Comparison of ENCODE assay signal across 22 cellular contexts in the genomic region with DNA sequence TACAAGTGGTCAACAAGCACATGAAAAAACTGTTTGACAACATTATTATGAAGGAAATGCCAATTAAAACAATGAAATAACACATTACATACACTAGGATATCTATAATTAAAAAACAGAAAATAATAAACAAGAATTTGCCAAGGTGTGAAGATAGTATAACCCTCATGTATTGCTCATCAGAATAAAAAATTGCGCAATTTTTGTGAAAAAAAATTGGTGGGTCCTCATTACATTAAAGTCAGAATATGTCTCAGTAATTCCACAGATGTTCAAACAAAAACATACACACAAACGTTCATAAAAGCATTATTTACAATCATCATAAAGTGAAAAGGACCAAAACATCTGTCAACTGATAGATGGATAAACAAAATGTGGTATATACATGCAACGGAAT.
A peak's percentile ranks its signal among the peaks of the same experiment; 100 is the strongest.
DNase-seq lines count a peak whose midpoint lies in the region; ATAC-seq, FAIRE-seq and TF ChIP-seq lines count a peak whose summit lies in the region.
"Had no signal": no experiment of that assay in that cellular context is flagged by ENCODE, and none has a peak within 500 bp of the region (broad histone marks: within the 10 kb centered on the region; RNA-seq: fewer than 3 reads in every experiment).

No MANE protein-coding gene starts in this region.

- POLR2A ChIA-PET in IMR-90 (lab: Charles Lee; ENCODE audit: unreplicated experiment) = no interaction called here
- POLR2A ChIA-PET in K562 (lab: Yijun Ruan, JAX) = no interaction called here
- POLR2A ChIA-PET in H1 (lab: Charles Lee; ENCODE audit: partially characterized antibody) = no interaction called here

- no peak overlapping the region for H2BK15ac ChIP-seq in IMR-90 (ENCODE audit: low read depth, low read length)
- H2BK15ac ChIP-seq in H1 (ENCODE audit: low read length) = no peak overlapping the region

- BruUV-seq in IMR-90 (replicated peaks; lab: Mats Ljungman, UMichigan) (no TSS peak), K562 (replicated peaks; lab: Mats Ljungman, UMichigan) (no TSS peak)

- in situ Hi-C loops in IMR-90 (cut with MboI; ENCODE audit: low sequenced_read_pairs) = loop anchor here (25.0 kb wide), 1 partner anchor 93 kb away; no protein-coding TSS in a partner anchor
- in situ Hi-C loops in K562 (cut with MboI) = no loop called here

- H2BK120ac ChIP-seq in IMR-90 (ENCODE audit: low read depth, low read length) (no peak overlapping the region), H1 (replicated peaks; ENCODE audit: low read depth, low read length) (no peak overlapping the region)

- no CpG with 5 or more reads among the region's 3 CpGs for WGBS in IMR-90 (ENCODE audit: extremely low coverage in 2 of 2, insufficient read length in 1 of 2), 2 experiments
- WGBS in K562 (ENCODE audit: insufficient coverage, low coverage, missing lambda C conversion rate) = 0% methylated on average over 3 of the region's 3 CpGs
- WGBS in H1 (ENCODE audit: extremely low coverage in 1 of 2, insufficient coverage in 1 of 2, insufficient read length in 1 of 2, insufficient replicate concordance in 2 of 2, low coverage in 1 of 2, low lambda C conversion rate in 2 of 2, missing lambda C conversion rate in 1 of 2), 2 experiments = 90% methylated on average over 3 of the region's 3 CpGs; no CpG with 5 or more reads in 1 of the 2 experiments
- 42 to 44% methylated on average over 3 of the region's 3 CpGs for WGBS in pancreas, 2 donors

- H3K36me3 ChIP-seq in IMR-90 (ENCODE audit: control insufficient read depth, insufficient read depth, low read length) = no peaks in the 10 kb centered on the region
- no peaks in the 10 kb centered on the region for H3K36me3 ChIP-seq in K562 (ENCODE audit: control insufficient read depth, insufficient read depth, low read length)
- H3K36me3 ChIP-seq in H1 (ENCODE audit: control insufficient read depth in 2 of 4, insufficient read depth in 4 of 4, low read length in 3 of 4) = no peaks in the 10 kb centered on the region
- H3K36me3 ChIP-seq in pancreas = no peaks in the 10 kb centered on the region
- no peaks in the 10 kb centered on the region for H3K36me3 ChIP-seq in lower lobe of right lung
- H3K36me3 ChIP-seq: BLaER1 treated with 17β-estradiol and CSF1 and Interleukin-3, amounts not matched to agents 10 nM and 100 nM had no signal

- H3K27ac ChIP-seq in IMR-90 (ENCODE audit: insufficient read depth, low read length) = no peak overlapping the region
- H3K27ac ChIP-seq in K562 (ENCODE audit: extremely low read depth, low read depth, low read length) = no peak overlapping the region
- H3K27ac ChIP-seq in H1 (ENCODE audit: low read depth, low read length) = no peak overlapping the region
- no peak overlapping the region for H3K27ac ChIP-seq in pancreas
- H3K27ac ChIP-seq in lower lobe of right lung = no peak overlapping the region
- H3K27ac ChIP-seq: 22Rv1; A549; BLaER1 treated with 17β-estradiol and CSF1 and Interleukin-3, amounts not matched to agents 10 nM and 100 nM; C4-2B had no signal

- H4K91ac ChIP-seq in IMR-90 (ENCODE audit: insufficient read depth, low read depth, low read length) = no peak overlapping the region
- H4K91ac ChIP-seq in H1 (replicated peaks; ENCODE audit: insufficient read length, low read length) = no peak overlapping the region

- no peaks in the 10 kb centered on the region for H3K23me2 ChIP-seq in H1 (ENCODE audit: low read depth, low read length)

- H3K4ac ChIP-seq in IMR-90 (ENCODE audit: low read depth, low read length) (no peak overlapping the region), H1 (replicated peaks; ENCODE audit: insufficient read length, low read depth, low read length) (no peak overlapping the region)

- H4K20me1 ChIP-seq in IMR-90 (ENCODE audit: insufficient read depth, low read length) (no peaks in the 10 kb centered on the region), K562 (replicated peaks; ENCODE audit: control insufficient read depth, insufficient read depth, low read length) (no peaks in the 10 kb centered on the region), H1 (replicated peaks in 1 of 2; ENCODE audit: control insufficient read depth in 1 of 2, insufficient read depth in 2 of 2, low read length in 2 of 2) (no peaks in the 10 kb centered on the region)
- H4K20me1 ChIP-seq: BLaER1 treated with 17β-estradiol and CSF1 and Interleukin-3, amounts not matched to agents 10 nM and 100 nM had no signal

- H3K56ac ChIP-seq in IMR-90 (ENCODE audit: extremely low read depth, insufficient read depth, low read length) (no peak overlapping the region), H1 (replicated peaks; ENCODE audit: insufficient read length, low read depth, low read length) (no peak overlapping the region)

- CTCF ChIA-PET in IMR-90 (lab: Yijun Ruan, JAX) = no interaction called here
- CTCF ChIA-PET in K562 (lab: Yijun Ruan, JAX; ENCODE audit: low intra/inter-chr PET ratio) = no interaction called here
- CTCF ChIA-PET in H1 (lab: Charles Lee; ENCODE audit: partially characterized antibody) = no interaction called here

- intact Hi-C loops in IMR-90 (cut with micrococcal nuclease) (no loop called here), K562 (cut with micrococcal nuclease) (no loop called here), pancreas (cut with DNase I) (no loop called here), lower lobe of right lung (cut with DNase I) (no loop called here)

- no peak overlapping the region for H3K18ac ChIP-seq in IMR-90 (ENCODE audit: low read depth, low read length)
- H3K18ac ChIP-seq in H1 (ENCODE audit: extremely low read depth, low read length) = no peak overlapping the region

- no peaks in the 10 kb centered on the region for H3K9me3 ChIP-seq in IMR-90 (ENCODE audit: control insufficient read depth, insufficient read depth, low read length)
- H3K9me3 ChIP-seq in K562 (replicated peaks; ENCODE audit: control insufficient read depth, insufficient read depth, low read depth, low read length) = no peaks in the 10 kb centered on the region
- H3K9me3 ChIP-seq in H1 (ENCODE audit: insufficient read depth in 2 of 2, low read depth in 1 of 2, low read length in 1 of 2) = no peaks in the 10 kb centered on the region
- H3K9me3 ChIP-seq in pancreas = no peaks in the 10 kb centered on the region
- no peaks in the 10 kb centered on the region for H3K9me3 ChIP-seq in lower lobe of right lung
- H3K9me3 ChIP-seq: A549, Caco-2 had no signal

- H3K4me1 ChIP-seq in IMR-90 (ENCODE audit: control insufficient read depth, insufficient read depth, low read length) = no peaks in the 10 kb centered on the region
- no peaks in the 10 kb centered on the region for H3K4me1 ChIP-seq in K562 (replicated peaks in 1 of 2; ENCODE audit: control insufficient read depth in 2 of 2, insufficient read depth in 2 of 2, low read length in 2 of 2)
- H3K4me1 ChIP-seq in H1 (replicated peaks in 1 of 4; ENCODE audit: control insufficient read depth in 3 of 4, insufficient read depth in 4 of 4, low read length in 3 of 4) = no peaks in the 10 kb centered on the region
- no peaks in the 10 kb centered on the region for H3K4me1 ChIP-seq in pancreas
- no peaks in the 10 kb centered on the region for H3K4me1 ChIP-seq in lower lobe of right lung
- H3K4me1 ChIP-seq: A549; BLaER1 treated with 17β-estradiol and CSF1 and Interleukin-3, amounts not matched to agents 10 nM and 100 nM; Caco-2 had no signal

- H3K9me1 ChIP-seq in IMR-90 (ENCODE audit: insufficient read depth, low read length) (no peaks in the 10 kb centered on the region), K562 (ENCODE audit: control insufficient read depth, insufficient read depth, low read length) (no peaks in the 10 kb centered on the region)

- TF ChIP-seq CTCF in IMR-90 (conservative IDR thresholded peaks at IDR 0.05; ENCODE audit: low read depth, low read length) (no peak), K562 (IDR thresholded peaks at IDR 0.05 in 2 of 3, conservative IDR thresholded peaks at IDR 0.05 in 1 of 3; ENCODE audit: insufficient read depth in 2 of 3, low read depth in 1 of 3, low read length in 3 of 3) (no peak), H1 (IDR thresholded peaks at IDR 0.05; ENCODE audit: control extremely low read depth in 1 of 3, insufficient read depth in 1 of 3, low read depth in 1 of 3, low read length in 3 of 3) (no peak), pancreas (IDR thresholded peaks at IDR 0.05) (no peak), lower lobe of right lung (IDR thresholded peaks at IDR 0.05) (no peak)

- FAIRE-seq in K562 (lab: Jason Lieb, UNC) (no peak), H1 (lab: Jason Lieb, UNC) (no peak), pancreas (lab: Jason Lieb, UNC) (peak; percentile 66)
- FAIRE-seq: D721Med, G401.6, GM12878, GM12892 had no signal

- TF ChIP-seq RAD21 in IMR-90 (IDR thresholded peaks at IDR 0.05; ENCODE audit: low read length) (no peak), K562 (CRISPR knock-in tag; conservative IDR thresholded peaks at IDR 0.05 in 1 of 2, IDR thresholded peaks at IDR 0.05 in 1 of 2) (no peak), H1 (IDR thresholded peaks at IDR 0.05 in 1 of 2, conservative IDR thresholded peaks at IDR 0.05 in 1 of 2; ENCODE audit: low read depth in 2 of 2, low read length in 2 of 2) (no peak)

- H3K14ac ChIP-seq in IMR-90 (replicated peaks; ENCODE audit: low read depth, low read length) = no peak overlapping the region
- H3K14ac ChIP-seq in H1 (ENCODE audit: insufficient read length) = no peak overlapping the region

- H3K9ac ChIP-seq in IMR-90 (ENCODE audit: low read depth, low read length) (no peak overlapping the region), K562 (ENCODE audit: insufficient read depth in 1 of 2, low read depth in 2 of 2, low read length in 2 of 2) (no peak overlapping the region), H1 (replicated peaks in 1 of 4; ENCODE audit: extremely low read depth in 1 of 4, low read depth in 3 of 4, low read length in 3 of 4) (no peak overlapping the region)
- H3K9ac ChIP-seq: BLaER1 treated with 17β-estradiol and CSF1 and Interleukin-3, amounts not matched to agents 10 nM and 100 nM had no signal

- H3K27me3 ChIP-seq in IMR-90 (ENCODE audit: control insufficient read depth, insufficient read depth, low read length) (no peaks in the 10 kb centered on the region), K562 (ENCODE audit: control insufficient read depth in 2 of 2, insufficient read depth in 2 of 2, low read length in 2 of 2) (no peaks in the 10 kb centered on the region), H1 (replicated peaks in 1 of 4; ENCODE audit: control insufficient read depth in 3 of 4, extremely low read depth in 1 of 4, insufficient read depth in 3 of 4, low read length in 3 of 4) (no peaks in the 10 kb centered on the region), pancreas (no peaks in the 10 kb centered on the region), lower lobe of right lung (ENCODE audit: low read depth) (no peaks in the 10 kb centered on the region)
- H3K27me3 ChIP-seq: BLaER1 treated with 17β-estradiol and CSF1 and Interleukin-3, amounts not matched to agents 10 nM and 100 nM had no signal

- no peak overlapping the region for H2AFZ ChIP-seq in IMR-90 (replicated peaks; ENCODE audit: low read length, poor library complexity)
- no peak overlapping the region for H2AFZ ChIP-seq in K562 (ENCODE audit: low read depth, low read length)
- no peak overlapping the region for H2AFZ ChIP-seq in H1 (ENCODE audit: low read length)

- TF ChIP-seq POLR2A in IMR-90 (IDR thresholded peaks at IDR 0.05; ENCODE audit: low read depth, low read length) (no peak), K562 (conservative IDR thresholded peaks at IDR 0.05) (no peak), H1 (IDR thresholded peaks at IDR 0.05; ENCODE audit: control extremely low read depth in 1 of 2, low read depth in 2 of 2, low read length in 2 of 2) (no peak)

- H2BK20ac ChIP-seq in IMR-90 (ENCODE audit: low read depth, low read length) = no peak overlapping the region
- H2BK20ac ChIP-seq in H1 (ENCODE audit: low read length) = no peak overlapping the region

- H3K79me2 ChIP-seq in K562 (ENCODE audit: control insufficient read depth, insufficient read depth, low read length) (no peaks in the 10 kb centered on the region), H1 (ENCODE audit: control insufficient read depth in 1 of 2, insufficient read depth in 2 of 2, low read length in 2 of 2) (no peaks in the 10 kb centered on the region)

- ATAC-seq in IMR-90 (ENCODE audit: low read depth) (no peak), K562 (no peak), pancreas (no peak), GM21367 (IDR thresholded peaks at IDR 0.05; ENCODE audit: unreplicated experiment) (no peak), GM18502 (IDR thresholded peaks at IDR 0.05; ENCODE audit: poor library complexity, unreplicated experiment) (no peak), lower lobe of right lung (no peak)
- ATAC-seq: A549; CD8-positive, alpha-beta T cell; GM12878 had no signal

- DNase-seq in IMR-90 (no peak), K562 (ENCODE audit: extremely low read depth in 1 of 4, low spot score in 3 of 4) (no peak), H1 (ENCODE audit: low read depth in 1 of 2, low spot score in 2 of 2) (no peak), pancreas (no peak), lower lobe of right lung (no peak)
- DNase-seq: AML-193; Caco-2; Calu3; CD4-positive, alpha-beta T cell; CD8-positive, alpha-beta T cell; DMS79 treated with DMSO at 0.1 percent for 48 hours; GF-D8 had no signal

- H2AK5ac ChIP-seq in IMR-90 (ENCODE audit: low read depth, low read length) (no peak overlapping the region), H1 (ENCODE audit: low read depth, low read length) (no peak overlapping the region)

- no peaks in the 10 kb centered on the region for H3K79me1 ChIP-seq in IMR-90 (ENCODE audit: low read depth in 1 of 2, low read length in 2 of 2)
- H3K79me1 ChIP-seq in H1 (ENCODE audit: low read depth, low read length) = no peaks in the 10 kb centered on the region

- H4K5ac ChIP-seq in IMR-90 (ENCODE audit: low read depth, low read length) (no peak overlapping the region), H1 (ENCODE audit: insufficient read length, low read depth, low read length) (no peak overlapping the region)

- H3K4me2 ChIP-seq in IMR-90 (ENCODE audit: low read depth, low read length) (no peak overlapping the region), K562 (ENCODE audit: insufficient read depth, low read length) (no peak overlapping the region), H1 (ENCODE audit: insufficient read depth in 1 of 2, low read depth in 2 of 2, low read length in 2 of 2) (no peak overlapping the region)
- H3K4me2 ChIP-seq: A549; BLaER1 treated with 17β-estradiol and CSF1 and Interleukin-3, amounts not matched to agents 10 nM and 100 nM had no signal

- H2AK9ac ChIP-seq in IMR-90 (replicated peaks; ENCODE audit: low read depth, low read length, poor library complexity) = no peak overlapping the region

- H2BK12ac ChIP-seq in H1 (ENCODE audit: low read depth, low read length) = no peak overlapping the region

- dilution Hi-C loops in IMR-90 (cut with HindIII; ENCODE audit: low sequenced_read_pairs, unreplicated experiment) = no loop called here

- H3K23ac ChIP-seq in IMR-90 (ENCODE audit: low read depth, low read length) = no peak overlapping the region
- no peak overlapping the region for H3K23ac ChIP-seq in H1 (ENCODE audit: insufficient read length)

- H4K8ac ChIP-seq in IMR-90 (ENCODE audit: low read depth in 2 of 2, low read length in 2 of 2) (no peak overlapping the region), H1 (ENCODE audit: extremely low read depth, insufficient read depth, low read length) (no peak overlapping the region)

- no peak overlapping the region for H3K4me3 ChIP-seq in IMR-90 (ENCODE audit: insufficient read depth, low read depth, low read length)
- no peak overlapping the region for H3K4me3 ChIP-seq in K562
- no peak overlapping the region for H3K4me3 ChIP-seq in H1 (ENCODE audit: extremely low read depth in 1 of 4, insufficient read depth in 2 of 4, low read depth in 3 of 4, low read length in 4 of 4)
- H3K4me3 ChIP-seq in pancreas = no peak overlapping the region
- no peak overlapping the region for H3K4me3 ChIP-seq in lower lobe of right lung
- H3K4me3 ChIP-seq: A549; BLaER1 treated with 17β-estradiol and CSF1 and Interleukin-3, amounts not matched to agents 10 nM and 100 nM; GM12878 had no signal

- H2BK5ac ChIP-seq in IMR-90 (ENCODE audit: low read depth, low read length, poor library complexity, severe bottlenecking) = no peak overlapping the region
- no peak overlapping the region for H2BK5ac ChIP-seq in H1 (ENCODE audit: low read depth, low read length)

- no peak for TF ChIP-seq EP300 in K562 (IDR thresholded peaks at IDR 0.05; ENCODE audit: low read length)
- TF ChIP-seq EP300 in H1 (IDR thresholded peaks at IDR 0.05; ENCODE audit: borderline replicate concordance in 1 of 2, low read depth in 2 of 2, low read length in 2 of 2) = no peak
